ENCODE assay signal across 2 cellular contexts in genomic region chr3:30314757-30315156, GRCh38.
TF ChIP-seq lines count a peak whose summit lies in the region.

No MANE protein-coding gene starts in this region.

TF ChIP-seq in SK-N-SH, 30 proteins besides CTCF, POLR2A, EP300 and RAD21 (continued from another document):
- TF ChIP-seq PBX3 (IDR thresholded peaks at IDR 0.05) (no peak), RXRA (IDR thresholded peaks at IDR 0.05; ENCODE audit: borderline replicate concordance, low read depth) (no peak), REST (IDR thresholded peaks at IDR 0.05; ENCODE audit: low read depth, low read length) (no peak), CHD2 (IDR thresholded peaks at IDR 0.05; ENCODE audit: low read length, partially characterized antibody) (no peak)

TF ChIP-seq in SK-N-SH treated with all-trans-retinoic acid at 6 μM for 48 hours, 23 proteins besides CTCF, POLR2A, EP300 and RAD21 (continued from another document):
- TF ChIP-seq POU6F1 (CRISPR knock-in tag; IDR thresholded peaks at IDR 0.05; ENCODE audit: borderline replicate concordance, low read depth) (no peak), PPARA (CRISPR knock-in tag; IDR thresholded peaks at IDR 0.05; ENCODE audit: borderline replicate concordance) (no peak), TCF4 (CRISPR knock-in tag; IDR thresholded peaks at IDR 0.05; ENCODE audit: borderline replicate concordance) (no peak)
